Comparison of ENCODE assay signal across 23 cellular contexts in the genomic region with DNA sequence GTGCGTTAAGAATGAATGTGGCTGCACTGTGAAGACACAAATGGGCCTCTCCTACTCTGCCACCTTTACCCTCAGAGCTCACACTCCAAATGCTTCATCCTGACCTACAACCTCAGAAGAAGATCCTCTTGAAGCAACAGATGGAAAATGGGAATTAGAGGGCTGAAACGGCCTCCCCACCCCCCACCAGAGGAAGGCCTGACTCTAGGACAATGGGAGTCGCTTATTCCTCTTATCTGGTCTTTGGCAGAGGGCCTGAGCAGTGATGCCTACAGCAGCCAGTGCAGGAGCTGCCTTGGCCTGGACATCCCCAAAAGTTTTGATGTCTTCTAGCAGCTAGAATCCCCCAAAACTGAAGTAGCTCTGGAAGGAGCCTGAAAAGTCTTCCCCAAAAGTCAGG. TPM values are rescaled to one million over a fixed set of nuclear protein-coding genes. Genes with fewer than 3 reads are reported as not detected.
DNase-seq lines count a peak whose midpoint lies in the region; ATAC-seq, FAIRE-seq and TF ChIP-seq lines count a peak whose summit lies in the region.
"Had no signal": no experiment of that assay in that cellular context is flagged by ENCODE, and none has a peak within 500 bp of the region (broad histone marks: within the 10 kb centered on the region; RNA-seq: fewer than 3 reads in every experiment).

No MANE protein-coding gene starts in this region.

- no peaks in the 10 kb centered on the region for H3K9me3 Mint-ChIP-seq in mesothelial cell of epicardium
- no peaks in the 10 kb centered on the region for H3K9me3 Mint-ChIP-seq in chondrocyte (ENCODE audit: low read depth)
- H3K9me3 Mint-ChIP-seq: activated CD8-positive, alpha-beta T cell treated with anti-CD3 and anti-CD28 coated beads for 36 hours; activated naive CD8-positive, alpha-beta T cell treated with anti-CD3 and anti-CD28 coated beads, Interleukin-2, amount 10 ng/mL, durations not matched to agents 7 days and 5 days had no signal

- no peak for FAIRE-seq in HTR-8/SVneo (lab: Jason Lieb, UNC)
- FAIRE-seq: GM12891 had no signal

- H3K4me1 Mint-ChIP-seq in mesothelial cell of epicardium (peaks cover 39% of the 10 kb centered on the region), chondrocyte (ENCODE audit: low read depth) (peaks cover 46% of the 10 kb centered on the region)

- H3K4me3 ChIP-seq in fibroblast of pulmonary artery (replicated peaks; ENCODE audit: low read depth, low read length): no peak overlapping the region
- H3K4me3 ChIP-seq: cardiac muscle cell, HAP-1, lung had no signal

- peak overlapping the region; percentile 63 for H3K27ac Mint-ChIP-seq in mesothelial cell of epicardium
- no peak overlapping the region for H3K27ac Mint-ChIP-seq in chondrocyte (ENCODE audit: unreplicated experiment)
- H3K27ac Mint-ChIP-seq: activated CD8-positive, alpha-beta T cell treated with anti-CD3 and anti-CD28 coated beads for 36 hours; activated naive CD8-positive, alpha-beta T cell treated with anti-CD3 and anti-CD28 coated beads, Interleukin-2, amount 10 ng/mL, durations not matched to agents 7 days and 5 days had no signal

- H3K27me3 Mint-ChIP-seq in mesothelial cell of epicardium (ENCODE audit: low read depth): no peaks in the 10 kb centered on the region
- no peaks in the 10 kb centered on the region for H3K27me3 Mint-ChIP-seq in chondrocyte (ENCODE audit: low read depth)
- H3K27me3 Mint-ChIP-seq: activated CD8-positive, alpha-beta T cell treated with anti-CD3 and anti-CD28 coated beads for 36 hours; activated naive CD8-positive, alpha-beta T cell treated with anti-CD3 and anti-CD28 coated beads, Interleukin-2, amount 10 ng/mL, durations not matched to agents 7 days and 5 days had no signal

- ATAC-seq in omental fat pad (ENCODE audit: low FRiP score) (no peak), HG03108 (IDR thresholded peaks at IDR 0.05; ENCODE audit: unreplicated experiment) (no peak)
- ATAC-seq: activated CD8-positive, alpha-beta T cell treated with anti-CD3 and anti-CD28 coated beads for 36 hours had no signal

- TF ChIP-seq CTCF in fibroblast of pulmonary artery (IDR thresholded peaks at IDR 0.05; ENCODE audit: low read length, missing control alignments): no peak
- TF ChIP-seq CTCF in mesothelial cell of epicardium (IDR thresholded peaks at IDR 0.05; ENCODE audit: unreplicated experiment): no peak
- TF ChIP-seq CTCF in omental fat pad (IDR thresholded peaks at IDR 0.05): no peak
- no peak for TF ChIP-seq CTCF in chondrocyte (IDR thresholded peaks at IDR 0.05)

- H3K4me3 Mint-ChIP-seq in mesothelial cell of epicardium: no peak overlapping the region
- H3K4me3 Mint-ChIP-seq in chondrocyte (ENCODE audit: unreplicated experiment): no peak overlapping the region
- H3K4me3 Mint-ChIP-seq: activated CD8-positive, alpha-beta T cell treated with anti-CD3 and anti-CD28 coated beads for 36 hours; activated naive CD8-positive, alpha-beta T cell treated with anti-CD3 and anti-CD28 coated beads, Interleukin-2, amount 10 ng/mL, durations not matched to agents 7 days and 5 days had no signal

- no peaks in the 10 kb centered on the region for H3K36me3 Mint-ChIP-seq in mesothelial cell of epicardium
- H3K36me3 Mint-ChIP-seq in chondrocyte (ENCODE audit: low read depth): no peaks in the 10 kb centered on the region

- peak; percentile 54 for DNase-seq in Ammon's horn (ENCODE audit: low spot score)
- DNase-seq in NCI-H524 treated with DMSO at 0.1 percent for 48 hours (lab: John Stamatoyannopoulos, UW): peak; percentile 72
- peak; percentile 45 for DNase-seq in fibroblast of pulmonary artery (ENCODE audit: low read depth)
- DNase-seq in mesothelial cell of epicardium (ENCODE audit: low spot score in 2 of 2, unreplicated experiment in 2 of 2): no peak
- DNase-seq in omental fat pad (ENCODE audit: low spot score): no peak
- no peak for DNase-seq in chondrocyte (ENCODE audit: low spot score)
- DNase-seq in HTR-8/SVneo (ENCODE audit: insufficient read length, low spot score): no peak
- DNase-seq: activated CD8-positive, alpha-beta T cell treated with anti-CD3 and anti-CD28 coated beads for 36 hours; activated naive CD8-positive, alpha-beta T cell treated with anti-CD3 and anti-CD28 coated beads, Interleukin-2, amount 10 ng/mL, durations not matched to agents 7 days and 5 days; activated T-cell treated with anti-CD3 and anti-CD28 coated beads, Interleukin-2, amount 50 U/mL, for 48 hours; effector CD8-positive, alpha-beta T cell; NCI-H187; NCI-H526; stimulated activated CD4-positive, alpha-beta T cell treated with anti-CD3 and anti-CD28 coated beads, Interleukin-4, amount 100 ng/mL, for 1 hour had no signal

RNA-seq across cellular contexts. Expression of a gene that starts 29.2 kb away (rescaled TPM):
- total RNA-seq in mesothelial cell of epicardium (52.1 to 58.4 TPM (median 52.3 TPM) in 3 replicates), omental fat pad (10 to 100 TPM; 20.5 to 34.0 (median 25.7) TPM), chondrocyte (43.5 to 57.9 TPM (median 44.4 TPM) in 3 replicates)

RNA-seq across cellular contexts. Expression of a gene that starts 43.3 kb away (rescaled TPM):
- total RNA-seq in mesothelial cell of epicardium: 0.73 to 1.2 TPM in 2 of 3 replicates, not detected in the other
- not detected for total RNA-seq in omental fat pad
- not detected in 3 replicates for total RNA-seq in chondrocyte
- total RNA-seq: activated CD8-positive, alpha-beta T cell treated with anti-CD3 and anti-CD28 coated beads for 36 hours; activated naive CD8-positive, alpha-beta T cell treated with anti-CD3 and anti-CD28 coated beads, Interleukin-2, amount 10 ng/mL, durations not matched to agents 7 days and 5 days; cardiac muscle cell; G401; HT1080; lung; M059J; temporal lobe had no signal

Comparison
In these comparisons a context has a peak if more than half of its experiments do, and no peak if none do; other contexts are left out.
1. DNase-seq: peak in Ammon's horn (single experiment), NCI-H524 treated with DMSO at 0.1 percent for 48 hours (single experiment) and fibroblast of pulmonary artery (single experiment); none in mesothelial cell of epicardium (0 of 2), omental fat pad (single experiment), chondrocyte (single experiment) and HTR-8/SVneo (single experiment).